Comparison of ENCODE assay signal across 24 cellular contexts in genomic region chr1:197466813-197467212, GRCh38.
"Had no signal": no experiment of that assay in that cellular context is flagged by ENCODE, and none has a peak within 500 bp of the region (broad histone marks: within the 10 kb centered on the region; RNA-seq: fewer than 3 reads in every experiment).

No MANE protein-coding gene starts in this region.

- H3K4me3 Mint-ChIP-seq: activated B cell treated with CpG ODN at 0.5 μM for 24 hours; activated CD4-positive, alpha-beta T cell treated with anti-CD3 and anti-CD28 coated beads, Interleukin-2, amount 10 ng/mL, durations not matched to agents 24 days and 14 days; activated CD8-positive, alpha-beta memory T cell treated with anti-CD3 and anti-CD28 coated beads, Interleukin-2, amount 10 ng/mL, durations not matched to agents 7 days and 5 days; activated naive CD8-positive, alpha-beta T cell; activated T-cell treated with anti-CD3 and anti-CD28 coated beads, Interleukin-2, amount 50 U/mL, for 4 hours; T-cell had no signal

- H3K27me3 ChIP-seq: brain microvascular endothelial cell, cardiac muscle cell, MG63, SJSA1 had no signal

- H3K4me1 Mint-ChIP-seq: activated CD4-positive, alpha-beta T cell treated with anti-CD3 and anti-CD28 coated beads, Interleukin-2, amount 10 ng/mL, durations not matched to agents 24 days and 14 days; activated CD8-positive, alpha-beta memory T cell treated with anti-CD3 and anti-CD28 coated beads, Interleukin-2, amount 10 ng/mL, durations not matched to agents 7 days and 5 days had no signal

- H3K36me3 Mint-ChIP-seq: activated CD8-positive, alpha-beta memory T cell treated with anti-CD3 and anti-CD28 coated beads, Interleukin-2, amount 10 ng/mL, durations not matched to agents 7 days and 5 days; activated naive CD8-positive, alpha-beta T cell; T-cell had no signal

- DNase-seq: activated B cell treated with CpG ODN at 0.5 μM for 24 hours; activated CD4-positive, alpha-beta T cell treated with anti-CD3 and anti-CD28 coated beads for 1 hour; activated CD4-positive, alpha-beta T cell treated with anti-CD3 and anti-CD28 coated beads, Interleukin-2, amount 10 ng/mL, durations not matched to agents 24 days and 14 days; activated CD4-positive, alpha-beta T cell treated with anti-CD3 and anti-CD28 coated beads, Interleukin-2, amount 50 U/mL, for 48 hours; activated CD8-positive, alpha-beta memory T cell treated with anti-CD3 and anti-CD28 coated beads, Interleukin-2, amount 10 ng/mL, durations not matched to agents 7 days and 5 days; activated effector memory CD4-positive, alpha-beta T cell treated with anti-CD3 and anti-CD28 coated beads, Interleukin-2, amount 50 U/mL, for 16 hours; activated naive CD4-positive, alpha-beta T cell treated with Interleukin-2 at 50 U/mL for 16 hours; activated T-cell treated with anti-CD3 and anti-CD28 coated beads, Interleukin-2, amount 50 U/mL, for 4 hours; amygdala; brain microvascular endothelial cell; MG63; NCI-H1105 treated with DMSO at 0.1 percent for 48 hours; NCI-H1436 treated with DMSO at 0.1 percent for 48 hours; NCI-H187; NCI-H2081; NCI-H510A treated with DMSO at 0.1 percent for 48 hours; NCI-H69; NK-92 treated with Interleukin-12 subunit alpha and Interleukin-12 subunit beta, amount 100 ng/mL, for 24 hours; SHP77; T-cell had no signal

- H3K9ac ChIP-seq: KMS-11 had no signal

- H3K27me3 Mint-ChIP-seq: activated naive CD8-positive, alpha-beta T cell had no signal

- H3K27ac ChIP-seq: brain microvascular endothelial cell, cardiac muscle cell, KMS-11, SJSA1 had no signal

- ATAC-seq: activated CD8-positive, alpha-beta memory T cell treated with anti-CD3 and anti-CD28 coated beads, Interleukin-2, amount 10 ng/mL, durations not matched to agents 7 days and 5 days; activated T-cell treated with anti-CD3 and anti-CD28 coated beads, Interleukin-2, amount 50 U/mL, for 4 hours; T-cell had no signal

- H3K4me1 ChIP-seq: SJSA1 had no signal

- H3K4me3 ChIP-seq: cardiac muscle cell, MG63, SJSA1 had no signal

- H3K36me3 ChIP-seq: brain microvascular endothelial cell, cardiac muscle cell, MG63, SJSA1 had no signal

- H3K9me3 ChIP-seq: MG63, SJSA1 had no signal

- H3K27ac Mint-ChIP-seq: activated B cell treated with CpG ODN at 0.5 μM for 24 hours; activated CD4-positive, alpha-beta T cell treated with anti-CD3 and anti-CD28 coated beads, Interleukin-2, amount 10 ng/mL, durations not matched to agents 24 days and 14 days; activated CD8-positive, alpha-beta memory T cell treated with anti-CD3 and anti-CD28 coated beads, Interleukin-2, amount 10 ng/mL, durations not matched to agents 7 days and 5 days; activated naive CD8-positive, alpha-beta T cell; T-cell had no signal

- H3K9me3 Mint-ChIP-seq: activated B cell treated with CpG ODN at 0.5 μM for 24 hours; activated CD4-positive, alpha-beta T cell treated with anti-CD3 and anti-CD28 coated beads, Interleukin-2, amount 10 ng/mL, durations not matched to agents 24 days and 14 days; activated T-cell treated with anti-CD3 and anti-CD28 coated beads, Interleukin-2, amount 50 U/mL, for 4 hours; T-cell had no signal
